ENCODE assay signal across 17 cellular contexts in genomic region chr7:35905555-35905954, GRCh38.
DNase-seq lines count a peak whose midpoint lies in the region; TF ChIP-seq lines count a peak whose summit lies in the region.
"Had no signal": no experiment of that assay in that cellular context is flagged by ENCODE, and none has a peak within 500 bp of the region (broad histone marks: within the 10 kb centered on the region; RNA-seq: fewer than 3 reads in every experiment).

No MANE protein-coding gene starts in this region.

- DNase-seq in AG10803 (ENCODE audit: low read depth) (peak; percentile 10), LHCN-M2 (ENCODE audit: low read depth) (peak; percentile 55), cardiac fibroblast (ENCODE audit: low read depth in 2 of 2) (peak; percentile 36 to 64), islet precursor cell (peak; percentile 56), ascending aorta (ENCODE audit: low spot score in 2 of 2) (no peak), erythroblast (lab: John Stamatoyannopoulos, UW) (no peak), type B pancreatic cell (ENCODE audit: extremely low spot score, unreplicated experiment) (no peak)
- DNase-seq in activated effector memory CD4-positive, alpha-beta T cell treated with anti-CD3 and anti-CD28 coated beads, Interleukin-2, amount 50 U/mL, for 16 hours = no peak
- DNase-seq: activated B cell treated with CpG ODN at 0.5 μM for 24 hours; activated naive CD8-positive, alpha-beta T cell treated with anti-CD3 and anti-CD28 coated beads, Interleukin-2, amount 10 ng/mL, durations not matched to agents 7 days and 5 days; Calu3; H7; midbrain; NCI-H1417; stimulated activated naive CD8-positive, alpha-beta T cell treated with anti-CD3 and anti-CD28 coated beads, Interleukin-15, amount 100 ng/mL, for 72 hours; SW 1271 had no signal

- H3K9me3 ChIP-seq in ascending aorta = no peaks in the 10 kb centered on the region

- no peaks in the 10 kb centered on the region for H3K9me3 Mint-ChIP-seq in type B pancreatic cell
- H3K9me3 Mint-ChIP-seq: activated B cell treated with CpG ODN at 0.5 μM for 24 hours; activated naive CD8-positive, alpha-beta T cell treated with anti-CD3 and anti-CD28 coated beads, Interleukin-2, amount 10 ng/mL, durations not matched to agents 7 days and 5 days; stimulated activated naive CD8-positive, alpha-beta T cell treated with anti-CD3 and anti-CD28 coated beads, Interleukin-15, amount 100 ng/mL, for 72 hours had no signal

- peaks cover 0 to 2% of the 10 kb centered on the region in 2 donors for H3K4me1 ChIP-seq in ascending aorta

- no peak overlapping the region for H3K27ac Mint-ChIP-seq in type B pancreatic cell
- H3K27ac Mint-ChIP-seq: activated naive CD8-positive, alpha-beta T cell treated with anti-CD3 and anti-CD28 coated beads, Interleukin-2, amount 10 ng/mL, durations not matched to agents 7 days and 5 days; stimulated activated naive CD8-positive, alpha-beta T cell treated with anti-CD3 and anti-CD28 coated beads, Interleukin-15, amount 100 ng/mL, for 72 hours had no signal

- peaks cover 3% of the 10 kb centered on the region for H3K4me1 Mint-ChIP-seq in type B pancreatic cell (ENCODE audit: unreplicated experiment)

- H3K4me3 ChIP-seq in AG10803 (ENCODE audit: low read length) (no peak overlapping the region), cardiac fibroblast (replicated peaks in 1 of 2; ENCODE audit: low read depth in 2 of 2, low read length in 2 of 2) (no peak overlapping the region), ascending aorta (no peak overlapping the region)
- H3K4me3 ChIP-seq: skin epidermis had no signal

- peaks cover 8 to 30% of the 10 kb centered on the region in 2 donors for H3K36me3 ChIP-seq in ascending aorta

- H3K27me3 ChIP-seq in ascending aorta = no peaks in the 10 kb centered on the region

- H3K4me3 Mint-ChIP-seq in type B pancreatic cell = no peak overlapping the region
- H3K4me3 Mint-ChIP-seq: activated B cell treated with CpG ODN at 0.5 μM for 24 hours; activated naive CD8-positive, alpha-beta T cell treated with anti-CD3 and anti-CD28 coated beads, Interleukin-2, amount 10 ng/mL, durations not matched to agents 7 days and 5 days; stimulated activated naive CD8-positive, alpha-beta T cell treated with anti-CD3 and anti-CD28 coated beads, Interleukin-15, amount 100 ng/mL, for 72 hours had no signal

- peaks cover 2% of the 10 kb centered on the region for H3K36me3 Mint-ChIP-seq in type B pancreatic cell

- no peak overlapping the region for H3K27ac ChIP-seq in ascending aorta
- H3K27ac ChIP-seq: skin epidermis had no signal

- H3K27me3 Mint-ChIP-seq in type B pancreatic cell = no peaks in the 10 kb centered on the region
- H3K27me3 Mint-ChIP-seq: activated B cell treated with CpG ODN at 0.5 μM for 24 hours; activated naive CD8-positive, alpha-beta T cell treated with anti-CD3 and anti-CD28 coated beads, Interleukin-2, amount 10 ng/mL, durations not matched to agents 7 days and 5 days; stimulated activated naive CD8-positive, alpha-beta T cell treated with anti-CD3 and anti-CD28 coated beads, Interleukin-15, amount 100 ng/mL, for 72 hours had no signal

- intact Hi-C loops in ascending aorta (cut with DNase I) = loop anchor here (5.0 to 10.0 kb wide), 2 partner anchors 103 to 399 kb away; partner anchors contain the start of gene SEPTIN7

- no peak for TF ChIP-seq POLR2A in erythroblast (IDR thresholded peaks at IDR 0.05; ENCODE audit: low read length)

- TF ChIP-seq CTCF in AG10803 (conservative IDR thresholded peaks at IDR 0.05; ENCODE audit: low read length) (no peak), cardiac fibroblast (IDR thresholded peaks at IDR 0.05; ENCODE audit: low read depth, low read length) (no peak), ascending aorta (IDR thresholded peaks at IDR 0.05) (no peak), type B pancreatic cell (conservative IDR thresholded peaks at IDR 0.05) (no peak)

Comparison
In these comparisons a context has a peak if more than half of its experiments do, and no peak if none do; other contexts are left out.
1. DNase-seq: peak in AG10803 (single experiment), LHCN-M2 (single experiment), cardiac fibroblast (2 of 2) and islet precursor cell (single experiment); none in activated effector memory CD4-positive, alpha-beta T cell treated with anti-CD3 and anti-CD28 coated beads, Interleukin-2, amount 50 U/mL, for 16 hours (single experiment), ascending aorta (0 of 2), erythroblast (0 of 2) and type B pancreatic cell (single experiment).